ENCODE assay signal across 9 cellular contexts in the genomic region with DNA sequence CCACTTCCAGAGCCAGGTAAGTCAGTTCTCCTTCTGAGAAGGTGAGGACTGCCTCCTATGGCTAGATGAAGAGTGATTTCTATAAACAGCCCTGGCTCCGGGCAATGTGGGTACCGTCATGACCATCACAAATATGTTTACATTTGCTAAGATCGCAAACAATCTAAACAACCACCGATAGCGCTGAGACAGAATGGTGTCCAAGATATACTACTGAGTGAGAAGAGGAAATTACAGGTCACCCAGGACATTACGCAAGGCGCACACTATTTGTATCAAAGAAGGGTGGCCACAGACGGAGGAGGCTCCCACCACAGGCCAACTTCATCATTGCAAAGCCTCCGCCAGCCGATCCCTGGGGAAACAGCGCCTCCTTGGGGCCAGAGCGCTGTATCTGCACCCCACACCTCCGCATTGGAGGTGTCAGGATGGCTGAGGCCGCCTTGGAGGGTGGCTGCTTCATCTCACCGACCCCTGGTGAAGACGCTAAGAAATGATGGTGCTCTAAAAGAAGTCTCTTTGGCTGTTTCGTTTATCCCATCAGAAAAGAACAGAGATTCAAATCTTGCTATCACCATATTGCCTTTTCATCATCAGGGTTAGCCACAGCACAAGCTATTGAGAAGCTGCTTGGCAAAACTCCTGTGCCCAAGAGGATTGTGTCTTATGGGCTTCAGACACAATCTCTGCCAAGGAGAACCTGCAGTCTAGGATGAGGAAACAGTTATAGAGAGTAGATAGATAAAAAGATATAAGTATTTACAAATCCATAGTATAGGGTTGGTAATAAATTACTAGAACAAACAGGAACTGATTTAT. TPM values are rescaled to one million over a fixed set of nuclear protein-coding genes. Genes with fewer than 3 reads are reported as not detected.
DNase-seq lines count a peak whose midpoint lies in the region; ATAC-seq and TF ChIP-seq lines count a peak whose summit lies in the region.
"Had no signal": no experiment of that assay in that cellular context is flagged by ENCODE, and none has a peak within 500 bp of the region (broad histone marks: within the 10 kb centered on the region; RNA-seq: fewer than 3 reads in every experiment).

No MANE protein-coding gene starts in this region.

- peaks cover 3% of the 10 kb centered on the region for H3K27me3 Mint-ChIP-seq in T-helper 2 cell treated with Interferon-gamma antibody and Interleukin-4, amounts not matched to agents 5 μg/mL and 100 μg/mL, for 36 hours (ENCODE audit: low read depth)
- peaks cover 28 to 46% of the 10 kb centered on the region in 2 donors for H3K27me3 Mint-ChIP-seq in stimulated activated naive B cell treated with anti-CD40 and anti-IgM and Interleukin-4, amounts not matched to agents 10 μg/mL and 1 μg/mL and 100 μg/mL, for 72 hours

- no peak overlapping the region for H3K4me2 ChIP-seq in DOHH2 (ENCODE audit: low read length)

- intact Hi-C loops in left lung (cut with DNase I) = no loop called here

- no peaks in the 10 kb centered on the region for H3K27me3 ChIP-seq in DOHH2 (ENCODE audit: control insufficient read depth, low read length)
- H3K27me3 ChIP-seq in brain microvascular endothelial cell (replicated peaks) = peaks cover 2% of the 10 kb centered on the region
- H3K27me3 ChIP-seq in left lung = peaks cover 0 to 16% of the 10 kb centered on the region in 2 donors

- peak; percentile 71 for ATAC-seq in left lung
- ATAC-seq in stimulated activated naive B cell treated with anti-CD40 and anti-IgM and Interleukin-4, amounts not matched to agents 10 μg/mL and 1 μg/mL and 100 μg/mL, for 72 hours (replicated peaks) = peak; percentile 85 to 90

- no peaks in the 10 kb centered on the region for H4K20me1 ChIP-seq in DOHH2 (ENCODE audit: control insufficient read depth, insufficient read depth, low read depth, low read length)

- H3K9me3 ChIP-seq in DOHH2 (ENCODE audit: control insufficient read depth, insufficient read depth, low read length) (no peaks in the 10 kb centered on the region), left lung (no peaks in the 10 kb centered on the region)

- TF ChIP-seq CTCF in DOHH2 (IDR thresholded peaks at IDR 0.05; ENCODE audit: low read depth, low read length, poor library complexity, severe bottlenecking) = peak; percentile 94
- peak; percentile 79 for TF ChIP-seq CTCF in brain microvascular endothelial cell (IDR thresholded peaks at IDR 0.05; ENCODE audit: low read depth, low read length, missing control alignments)
- TF ChIP-seq CTCF in left lung (IDR thresholded peaks at IDR 0.05) = peak; percentile 35 to 79

- no peaks in the 10 kb centered on the region for H3K9me2 ChIP-seq in DOHH2 (replicated peaks; ENCODE audit: control insufficient read depth, low read length)

- H3K36me3 Mint-ChIP-seq in T-helper 2 cell treated with Interferon-gamma antibody and Interleukin-4, amounts not matched to agents 5 μg/mL and 100 μg/mL, for 36 hours (ENCODE audit: low read depth) = no peaks in the 10 kb centered on the region
- H3K36me3 Mint-ChIP-seq in stimulated activated naive B cell treated with anti-CD40 and anti-IgM and Interleukin-4, amounts not matched to agents 10 μg/mL and 1 μg/mL and 100 μg/mL, for 72 hours = no peaks in the 10 kb centered on the region

- H3K4me1 Mint-ChIP-seq in T-helper 2 cell treated with Interferon-gamma antibody and Interleukin-4, amounts not matched to agents 5 μg/mL and 100 μg/mL, for 36 hours (ENCODE audit: low read depth) = peaks cover 5% of the 10 kb centered on the region
- H3K4me1 Mint-ChIP-seq in stimulated activated naive B cell treated with anti-CD40 and anti-IgM and Interleukin-4, amounts not matched to agents 10 μg/mL and 1 μg/mL and 100 μg/mL, for 72 hours = peaks cover 0 to 2% of the 10 kb centered on the region in 2 donors

- H3F3A ChIP-seq in DOHH2 (ENCODE audit: control insufficient read depth, insufficient read depth) = no peaks in the 10 kb centered on the region

- no peaks in the 10 kb centered on the region for H3K9me3 Mint-ChIP-seq in T-helper 2 cell treated with Interferon-gamma antibody and Interleukin-4, amounts not matched to agents 5 μg/mL and 100 μg/mL, for 36 hours
- H3K9me3 Mint-ChIP-seq in stimulated activated naive B cell treated with anti-CD40 and anti-IgM and Interleukin-4, amounts not matched to agents 10 μg/mL and 1 μg/mL and 100 μg/mL, for 72 hours = no peaks in the 10 kb centered on the region

- H3K79me2 ChIP-seq in DOHH2 (ENCODE audit: control insufficient read depth, low read length) = no peaks in the 10 kb centered on the region

- in situ Hi-C loops in KBM-7 (cut with MboI; ENCODE audit: low pct_unique_long_range_greater_than_20kb, low sequenced_read_pairs) = no loop called here
- in situ Hi-C loops in brain microvascular endothelial cell (cut with HindIII; ENCODE audit: low pct_ligation_motif_present, low sequenced_read_pairs) = no loop called here

- no peak overlapping the region for H3K27ac ChIP-seq in DOHH2 (ENCODE audit: low read depth, low read length)
- H3K27ac ChIP-seq in brain microvascular endothelial cell = no peak overlapping the region
- H3K27ac ChIP-seq in left lung = no peak overlapping the region

- no peak overlapping the region for H3K4me3 Mint-ChIP-seq in T-helper 2 cell treated with Interferon-gamma antibody and Interleukin-4, amounts not matched to agents 5 μg/mL and 100 μg/mL, for 36 hours
- no peak overlapping the region for H3K4me3 Mint-ChIP-seq in stimulated activated naive B cell treated with anti-CD40 and anti-IgM and Interleukin-4, amounts not matched to agents 10 μg/mL and 1 μg/mL and 100 μg/mL, for 72 hours

- no peak overlapping the region for H3K4me3 ChIP-seq in DOHH2 (ENCODE audit: low read length)
- H3K4me3 ChIP-seq in brain microvascular endothelial cell (ENCODE audit: low read depth, low read length) = no peak overlapping the region
- no peak overlapping the region for H3K4me3 ChIP-seq in left lung

- H3K36me3 ChIP-seq in DOHH2 (ENCODE audit: control insufficient read depth, low read length) (no peaks in the 10 kb centered on the region), brain microvascular endothelial cell (replicated peaks) (no peaks in the 10 kb centered on the region), left lung (no peaks in the 10 kb centered on the region)

- DNase-seq in KBM-7 (peak; percentile 45), brain microvascular endothelial cell (peak; percentile 27), left lung (peak in 1 of 2 donors; percentile 84), DMS79 treated with DMSO at 0.1 percent for 48 hours (lab: John Stamatoyannopoulos, UW) (no peak), NCI-H128 (lab: John Stamatoyannopoulos, UW; ENCODE audit: unreplicated experiment) (no peak)
- peak; percentile 55 for DNase-seq in T-helper 2 cell treated with Interferon-gamma antibody and Interleukin-4, amounts not matched to agents 5 μg/mL and 100 μg/mL, for 36 hours (ENCODE audit: low spot score)
- DNase-seq in stimulated activated naive B cell treated with anti-CD40 and anti-IgM and Interleukin-4, amounts not matched to agents 10 μg/mL and 1 μg/mL and 100 μg/mL, for 72 hours = peak; percentile 25

- no peak overlapping the region for H3K27ac Mint-ChIP-seq in T-helper 2 cell treated with Interferon-gamma antibody and Interleukin-4, amounts not matched to agents 5 μg/mL and 100 μg/mL, for 36 hours
- H3K27ac Mint-ChIP-seq in stimulated activated naive B cell treated with anti-CD40 and anti-IgM and Interleukin-4, amounts not matched to agents 10 μg/mL and 1 μg/mL and 100 μg/mL, for 72 hours = no peak overlapping the region

- no peaks in the 10 kb centered on the region for H3K4me1 ChIP-seq in DOHH2 (ENCODE audit: control insufficient read depth, low read length)
- H3K4me1 ChIP-seq in left lung = peaks cover 0 to 5% of the 10 kb centered on the region in 2 donors

RNA-seq across cellular contexts. Expression of gene ASRGL1, which starts 12.3 kb away (rescaled TPM):
- total RNA-seq in left lung = 10 to 100 TPM; 12.8 to 26.6 TPM

RNA-seq across cellular contexts. Expression of gene SCGB1D4, which starts 26.1 kb away (rescaled TPM):
- not detected for total RNA-seq in left lung
- total RNA-seq: skeletal muscle tissue had no signal

RNA-seq across cellular contexts. Expression of gene SCGB2A2, which starts 55.0 kb away (rescaled TPM):
- total RNA-seq in left lung = not detected
- total RNA-seq: skeletal muscle tissue had no signal

Comparison
In these comparisons a context has a peak if more than half of its experiments do, and no peak if none do; other contexts are left out.
1. DNase-seq: peak in KBM-7 (single experiment), T-helper 2 cell treated with Interferon-gamma antibody and Interleukin-4, amounts not matched to agents 5 μg/mL and 100 μg/mL, for 36 hours (single experiment), brain microvascular endothelial cell (single experiment) and stimulated activated naive B cell treated with anti-CD40 and anti-IgM and Interleukin-4, amounts not matched to agents 10 μg/mL and 1 μg/mL and 100 μg/mL, for 72 hours (single experiment); none in DMS79 treated with DMSO at 0.1 percent for 48 hours (single experiment) and NCI-H128 (single experiment).
2. Peak in every context shown above with its lines, with median percentiles within 50 percentile points of each other: CTCF ChIP-seq.